In the genomic region with DNA sequence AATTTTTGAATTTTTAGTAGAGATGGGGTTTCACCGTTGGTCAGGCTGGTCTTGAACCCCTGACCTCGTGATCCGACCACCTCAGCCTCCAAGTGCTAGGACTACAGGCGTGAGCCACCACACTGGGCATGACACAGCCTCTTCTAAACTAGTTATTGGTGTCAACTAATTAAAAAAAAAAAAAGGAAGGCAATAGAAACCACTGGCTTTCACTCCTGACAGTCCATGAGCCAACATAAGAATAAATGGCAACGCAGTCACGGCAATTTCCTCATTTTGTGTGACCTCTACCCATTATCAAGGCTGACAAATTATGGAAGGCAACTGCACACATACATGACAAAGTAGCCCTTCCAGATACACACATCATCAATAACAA, we compare ENCODE assay signal across 12 cellular contexts. TPM values are rescaled to one million over a fixed set of nuclear protein-coding genes. Genes with fewer than 3 reads are reported as not detected.
DNase-seq lines count a peak whose midpoint lies in the region; ATAC-seq and TF ChIP-seq lines count a peak whose summit lies in the region.
"Had no signal": no experiment of that assay in that cellular context is flagged by ENCODE, and none has a peak within 500 bp of the region (broad histone marks: within the 10 kb centered on the region; RNA-seq: fewer than 3 reads in every experiment).

No MANE protein-coding gene starts in this region.

- no peaks in the 10 kb centered on the region for H3K9me3 ChIP-seq in PC-9 (ENCODE audit: insufficient read depth, low read depth)
- no peaks in the 10 kb centered on the region for H3K9me3 ChIP-seq in spleen

- peaks cover 30% of the 10 kb centered on the region for H3K4me1 ChIP-seq in PC-9 (replicated peaks; ENCODE audit: insufficient read depth)
- peaks cover 48 to 98% (median 79%) of the 10 kb centered on the region in 6 donors for H3K4me1 ChIP-seq in spleen

- peak overlapping the region; percentile 89 for H3K27ac Mint-ChIP-seq in central memory CD8-positive, alpha-beta T cell (ENCODE audit: low read depth)

- peaks cover 33% of the 10 kb centered on the region for H3K36me3 Mint-ChIP-seq in central memory CD8-positive, alpha-beta T cell (ENCODE audit: insufficient read depth)

- WGBS in spleen, 5 donors, result 35 to 61% (median 50%) methylated on average over 6 of the region's 6 CpGs

- no peak for TF ChIP-seq CTCF in PC-9 (conservative IDR thresholded peaks at IDR 0.05)
- no peak for TF ChIP-seq CTCF in spleen (IDR thresholded peaks at IDR 0.05 in 8 of 11, conservative IDR thresholded peaks at IDR 0.05 in 3 of 11)
- no peak for TF ChIP-seq CTCF in coronary artery (IDR thresholded peaks at IDR 0.05)

- peak overlapping the region; percentile 95 for H3K4me3 Mint-ChIP-seq in central memory CD8-positive, alpha-beta T cell

- H3K36me3 ChIP-seq in PC-9 (ENCODE audit: low read depth), result no peaks in the 10 kb centered on the region
- H3K36me3 ChIP-seq in spleen, result no peaks in the 10 kb centered on the region

- no peak overlapping the region for H2AFZ ChIP-seq in PC-9

- intact Hi-C loops in PC-9 (cut with micrococcal nuclease; ENCODE audit: unreplicated experiment) (no loop called here), spleen (cut with DNase I; ENCODE audit: low total_unique reads) (no loop called here)

- POLR2A ChIA-PET in PC-9 (lab: Charles Lee; ENCODE audit: unreplicated experiment), result no interaction called here

- peaks cover 4% of the 10 kb centered on the region; the same call in 1 of the 2 replicates for H3F3A ChIP-seq in PC-9 (ENCODE audit: insufficient read depth, low read depth)

- H3K9me2 ChIP-seq in PC-9 (ENCODE audit: insufficient read depth), result no peaks in the 10 kb centered on the region

- peak overlapping the region; percentile 66; the same call in 1 of the 2 replicates for H3K27ac ChIP-seq in PC-9
- peak overlapping the region; percentile 16 to 91 (median 76) for H3K27ac ChIP-seq in spleen
- peak overlapping the region in 1 of 2 donors; percentile 13 for H3K27ac ChIP-seq in coronary artery

- DNase-seq in SKM-1 treated with dmso at 0.1 percent for 144 hours (lab: John Stamatoyannopoulos, UW; ENCODE audit: unreplicated experiment), result peak; percentile 48
- DNase-seq in SKM-1 (lab: John Stamatoyannopoulos, UW; ENCODE audit: unreplicated experiment), result no peak
- no peak for DNase-seq in PC-9
- DNase-seq in central memory CD8-positive, alpha-beta T cell (ENCODE audit: low spot score in 2 of 2), result no peak
- no peak for DNase-seq in spleen
- no peak for DNase-seq in coronary artery (ENCODE audit: low spot score)
- DNase-seq: 8988T, activated gamma-delta T cell treated with Interleukin-2 at 50 U/mL for 16 hours, DMS79 treated with DMSO at 0.1 percent for 48 hours, small intestine had no signal

- H4K20me1 ChIP-seq in PC-9 (ENCODE audit: insufficient read depth), result no peaks in the 10 kb centered on the region

- 0 out of 2 replicates have a peak, but pooled peaks cover 4% of the 10 kb centered on the region for H3K79me2 ChIP-seq in PC-9 (ENCODE audit: low read depth)

- no peak for TF ChIP-seq POLR2A in spleen (IDR thresholded peaks at IDR 0.05)

- H3K4me3 ChIP-seq in PC-9 (no peak overlapping the region), spleen (peak overlapping the region in 1 of 8 donors; percentile 39), coronary artery (no peak overlapping the region)

- H3K9me3 Mint-ChIP-seq in central memory CD8-positive, alpha-beta T cell, result no peaks in the 10 kb centered on the region

- CTCF ChIA-PET in PC-9 (lab: Charles Lee), result no interaction called here

- peaks cover 83% of the 10 kb centered on the region for H3K4me1 Mint-ChIP-seq in central memory CD8-positive, alpha-beta T cell

- no peaks in the 10 kb centered on the region for H3K27me3 Mint-ChIP-seq in central memory CD8-positive, alpha-beta T cell

- ATAC-seq in central memory CD8-positive, alpha-beta T cell (replicated peaks; ENCODE audit: extremely low read depth, poor library complexity, severe bottlenecking), result no peak
- ATAC-seq in GM21360 (IDR thresholded peaks at IDR 0.05; ENCODE audit: unreplicated experiment) (no peak), GM21515 (IDR thresholded peaks at IDR 0.05; ENCODE audit: unreplicated experiment) (no peak)

- no peak overlapping the region; the same call in 1 of the 2 replicates for H3K4me2 ChIP-seq in PC-9

- no TSS peak for BruUV-seq in PC-9 (replicated peaks; lab: Mats Ljungman, UMichigan)

- no peaks in the 10 kb centered on the region for H3K27me3 ChIP-seq in PC-9 (ENCODE audit: insufficient read depth, low read depth)
- H3K27me3 ChIP-seq in spleen (replicated peaks in 1 of 7), result no peaks in the 10 kb centered on the region

RNA-seq across cellular contexts. Expression of a gene that starts 6.0 kb away (rescaled TPM):
- total RNA-seq in PC-9 (2021), result 44.6 and 49.2 TPM in 2 replicates
- 10 to 100 TPM; 29.6 to 35.1 (median 33.4) TPM for total RNA-seq in spleen
- polyA plus RNA-seq in spleen, result 10 to 100 TPM in 1 of 3 donors, 1 to 10 TPM in 2; 8.0 to 11.3 (median 9.5) TPM
